1 cellular context compared by ENCODE assay signal in the genomic region with DNA sequence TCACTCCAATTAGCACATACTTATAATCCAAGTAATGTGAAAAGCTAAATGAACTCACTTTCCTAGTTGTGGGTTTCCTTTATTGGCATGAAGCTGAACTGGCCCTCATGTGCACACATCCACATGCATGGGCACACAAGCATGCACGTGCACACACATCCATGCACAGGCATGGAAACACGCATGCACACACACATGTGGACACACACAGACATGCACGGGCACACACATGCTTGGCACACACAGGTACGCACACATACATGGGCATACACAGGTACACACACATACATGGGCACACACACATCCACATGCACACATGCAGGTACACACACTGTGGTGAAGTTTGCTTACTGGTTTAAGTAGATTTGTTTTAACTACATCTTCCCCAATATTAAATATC.
TF ChIP-seq lines count a peak whose summit lies in the region.

No MANE protein-coding gene starts in this region.

TF ChIP-seq in IMR-90, 13 proteins besides CTCF, POLR2A, EP300 and RAD21 (continued from another document):
- TF ChIP-seq MAFK (IDR thresholded peaks at IDR 0.05; ENCODE audit: low read depth, low read length) (no peak), MXI1 (IDR thresholded peaks at IDR 0.05; ENCODE audit: borderline replicate concordance, low read depth, low read length) (no peak), FOS (IDR thresholded peaks at IDR 0.05; ENCODE audit: low read depth, low read length) (no peak), BHLHE40 (IDR thresholded peaks at IDR 0.05; ENCODE audit: low read depth, low read length) (no peak)
- TF ChIP-seq, protein P1, sequence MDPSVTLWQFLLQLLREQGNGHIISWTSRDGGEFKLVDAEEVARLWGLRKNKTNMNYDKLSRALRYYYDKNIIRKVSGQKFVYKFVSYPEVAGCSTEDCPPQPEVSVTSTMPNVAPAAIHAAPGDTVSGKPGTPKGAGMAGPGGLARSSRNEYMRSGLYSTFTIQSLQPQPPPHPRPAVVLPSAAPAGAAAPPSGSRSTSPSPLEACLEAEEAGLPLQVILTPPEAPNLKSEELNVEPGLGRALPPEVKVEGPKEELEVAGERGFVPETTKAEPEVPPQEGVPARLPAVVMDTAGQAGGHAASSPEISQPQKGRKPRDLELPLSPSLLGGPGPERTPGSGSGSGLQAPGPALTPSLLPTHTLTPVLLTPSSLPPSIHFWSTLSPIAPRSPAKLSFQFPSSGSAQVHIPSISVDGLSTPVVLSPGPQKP (IDR thresholded peaks at IDR 0.05; ENCODE audit: borderline replicate concordance, low read depth, low read length): no peak
